8 cellular contexts compared by ENCODE assay signal in the genomic region with DNA sequence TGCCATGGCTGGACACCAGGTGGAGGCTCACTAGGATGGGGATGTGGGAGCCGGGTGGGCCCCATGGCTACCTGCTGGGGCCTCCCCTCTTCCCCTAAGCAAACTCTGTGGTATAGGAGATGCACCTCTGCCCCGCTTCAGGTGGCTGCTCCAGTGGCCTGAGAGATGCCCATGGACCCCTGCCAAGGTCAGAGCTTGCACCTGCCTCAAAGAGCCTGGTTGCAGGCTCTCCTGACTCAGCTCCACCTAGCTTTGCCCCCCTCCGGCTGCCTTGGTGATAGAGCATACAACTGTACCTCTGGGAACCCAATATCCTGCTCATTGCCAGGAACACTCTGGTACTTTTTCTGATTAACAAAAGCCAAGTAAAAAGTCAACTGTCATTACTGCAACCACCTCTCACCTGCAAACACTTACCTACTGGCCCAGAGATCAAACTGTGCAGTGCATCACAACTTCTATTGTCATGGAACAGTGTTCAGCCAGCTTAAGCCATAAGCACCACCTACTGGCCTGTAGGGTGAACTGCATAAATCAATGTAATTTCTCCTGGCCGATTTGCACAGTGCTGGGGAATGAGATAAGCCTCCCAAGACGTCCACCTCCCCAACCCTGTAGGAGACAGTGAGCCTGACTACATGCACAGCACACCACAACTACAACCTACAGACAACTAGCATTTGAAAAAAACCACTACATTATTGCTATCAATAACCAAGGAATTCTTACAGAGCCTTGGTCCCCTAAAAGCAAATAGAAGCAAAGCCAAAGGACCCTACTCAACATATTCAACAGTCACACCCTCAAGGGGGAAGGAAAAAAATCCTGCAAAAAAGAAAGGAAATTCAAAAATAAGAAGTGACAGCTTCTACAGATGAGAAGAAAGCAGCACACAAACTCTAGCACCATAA.
DNase-seq lines count a peak whose midpoint lies in the region; ATAC-seq, FAIRE-seq and TF ChIP-seq lines count a peak whose summit lies in the region.

No MANE protein-coding gene starts in this region.

- H3K9me1 ChIP-seq in K562 (ENCODE audit: control insufficient read depth, insufficient read depth, low read length), result no peaks in the 10 kb centered on the region

- H3K4me3 Mint-ChIP-seq in T-cell (no peak overlapping the region), immature natural killer cell (no peak overlapping the region)

- H3K4me2 ChIP-seq in K562 (ENCODE audit: insufficient read depth, low read length), result no peak overlapping the region

- H3K36me3 Mint-ChIP-seq in T-cell, result no peaks in the 10 kb centered on the region
- H3K36me3 Mint-ChIP-seq in immature natural killer cell, result no peaks in the 10 kb centered on the region

- 0% methylated on average over 5 of the region's 5 CpGs for WGBS in K562 (ENCODE audit: insufficient coverage, low coverage, missing lambda C conversion rate)

- no peaks in the 10 kb centered on the region for H3K4me1 ChIP-seq in K562 (replicated peaks in 1 of 2; ENCODE audit: control insufficient read depth in 2 of 2, insufficient read depth in 2 of 2, low read length in 2 of 2)

- DNase-seq in NCI-H748 (lab: John Stamatoyannopoulos, UW; ENCODE audit: unreplicated experiment), result peak; percentile 33
- DNase-seq in NCI-H748 treated with DMSO at 0.1 percent for 48 hours (lab: John Stamatoyannopoulos, UW), result no peak
- peak; percentile 65 for DNase-seq in HEK293T (ENCODE audit: extremely low spot score)
- DNase-seq in M059J (ENCODE audit: low read depth), result peak; percentile 37
- DNase-seq in T-cell, result peak in 32 of 34 experiments; percentile 6 to 48 (median 30)
- peak; percentile 21 to 55 (median 34) for DNase-seq in K562 (ENCODE audit: extremely low read depth in 1 of 4, low spot score in 3 of 4)
- peak; percentile 44 to 60 (median 54) for DNase-seq in immature natural killer cell
- peak; percentile 21 to 47 for DNase-seq in stimulated activated CD4-positive, alpha-beta T cell treated with anti-CD3 and anti-CD28 coated beads, Interleukin-2, amount 100 ng/mL, for 24 hours

- no peak overlapping the region for H2AFZ ChIP-seq in K562 (ENCODE audit: low read depth, low read length)

- peaks cover 0 to 11% (median 10%) of the 10 kb centered on the region in 3 donors for H3K9me3 Mint-ChIP-seq in T-cell
- H3K9me3 Mint-ChIP-seq in immature natural killer cell, result peaks cover 1 to 16% (median 7%) of the 10 kb centered on the region in 6 donors

- H3K79me2 ChIP-seq in K562 (ENCODE audit: control insufficient read depth, insufficient read depth, low read length), result no peaks in the 10 kb centered on the region

- intact Hi-C loops in K562 (cut with micrococcal nuclease), result loop anchor here (2.0 to 10.0 kb wide), 3 partner anchors 604 to 742 kb away; a partner anchor contains a TSS

- H3K27me3 ChIP-seq in K562 (ENCODE audit: control insufficient read depth in 2 of 2, insufficient read depth in 2 of 2, low read length in 2 of 2), result no peaks in the 10 kb centered on the region

- no peak overlapping the region for H3K9ac ChIP-seq in K562 (ENCODE audit: insufficient read depth in 1 of 2, low read depth in 2 of 2, low read length in 2 of 2)

- peak; percentile 51 to 65 (median 62) for TF ChIP-seq CTCF in K562 (IDR thresholded peaks at IDR 0.05 in 2 of 3, conservative IDR thresholded peaks at IDR 0.05 in 1 of 3; ENCODE audit: insufficient read depth in 2 of 3, low read depth in 1 of 3, low read length in 3 of 3)

- no peak overlapping the region for H3K4me3 ChIP-seq in K562

- CTCF ChIA-PET in HEK293T (lab: Yijun Ruan, JAX), result interaction anchor here (0.7 kb wide), 1 partner anchor 11 kb away, joined by 5 read pairs; no protein-coding TSS in a partner anchor
- CTCF ChIA-PET in T-cell (lab: Charles Lee), result interaction anchor here (0.6 to 4.0 kb wide), 13 partner anchors 12 to 743 kb away, joined by 3 to 27 read pairs (median 5); a partner anchor contains a TSS
- CTCF ChIA-PET in K562 (lab: Yijun Ruan, JAX; ENCODE audit: low intra/inter-chr PET ratio), result no interaction called here

- H3K36me3 ChIP-seq in K562 (ENCODE audit: control insufficient read depth, insufficient read depth, low read length), result no peaks in the 10 kb centered on the region

- H3K9me3 ChIP-seq in K562 (replicated peaks; ENCODE audit: control insufficient read depth, insufficient read depth, low read depth, low read length), result no peaks in the 10 kb centered on the region; the same call in 1 of the 2 replicates

- peak; percentile 84 for FAIRE-seq in K562 (lab: Jason Lieb, UNC)

- BruUV-seq in K562 (replicated peaks; lab: Mats Ljungman, UMichigan), result no TSS peak

- H3K4me1 Mint-ChIP-seq in T-cell, result peaks cover 0 to 7% (median 2%) of the 10 kb centered on the region in 3 donors
- H3K4me1 Mint-ChIP-seq in immature natural killer cell, result peaks cover 0 to 1% of the 10 kb centered on the region in 2 donors

- no peak overlapping the region for H3K27ac Mint-ChIP-seq in T-cell
- H3K27ac Mint-ChIP-seq in immature natural killer cell, result no peak overlapping the region

- ATAC-seq in T-cell (replicated peaks in 1 of 4) (peak; percentile 87 to 95 (median 90)), K562 (peak; percentile 92)

- peak; percentile 57 to 72 for TF ChIP-seq RAD21 in K562 (CRISPR knock-in tag; conservative IDR thresholded peaks at IDR 0.05 in 1 of 2, IDR thresholded peaks at IDR 0.05 in 1 of 2)

- in situ Hi-C loops in K562 (cut with MboI), result no loop called here

- H3K27me3 Mint-ChIP-seq in T-cell (peaks cover 4 to 6% of the 10 kb centered on the region in 2 donors), immature natural killer cell (ENCODE audit: low read depth in 3 of 3) (peaks cover 2 to 12% (median 4%) of the 10 kb centered on the region in 3 donors)

- no peaks in the 10 kb centered on the region for H4K20me1 ChIP-seq in K562 (replicated peaks; ENCODE audit: control insufficient read depth, insufficient read depth, low read length)

- no peak overlapping the region for H3K27ac ChIP-seq in K562 (ENCODE audit: extremely low read depth, low read depth, low read length)

- no peak for TF ChIP-seq EP300 in K562 (IDR thresholded peaks at IDR 0.05; ENCODE audit: low read length)

- POLR2A ChIA-PET in HEK293T (lab: Yijun Ruan, JAX), result no interaction called here
- POLR2A ChIA-PET in T-cell (lab: Charles Lee), result interaction anchor here in 1 of 2 donors (0.6 kb wide), 1 partner anchor 726 kb away, joined by 4 read pairs; no protein-coding TSS in a partner anchor
- POLR2A ChIA-PET in K562 (lab: Yijun Ruan, JAX), result interaction anchor here (0.9 kb wide), 1 partner anchor 20 kb away, joined by 3 read pairs; no protein-coding TSS in a partner anchor

- TF ChIP-seq POLR2A in K562 (conservative IDR thresholded peaks at IDR 0.05), result no peak

TF ChIP-seq in HEK293T, 16 proteins besides CTCF, POLR2A, EP300 and RAD21:
- TF ChIP-seq ARNT (IDR thresholded peaks at IDR 0.05), result no peak
- TF ChIP-seq ZNF384 (IDR thresholded peaks at IDR 0.05), result no peak
- TF ChIP-seq, protein P1, sequence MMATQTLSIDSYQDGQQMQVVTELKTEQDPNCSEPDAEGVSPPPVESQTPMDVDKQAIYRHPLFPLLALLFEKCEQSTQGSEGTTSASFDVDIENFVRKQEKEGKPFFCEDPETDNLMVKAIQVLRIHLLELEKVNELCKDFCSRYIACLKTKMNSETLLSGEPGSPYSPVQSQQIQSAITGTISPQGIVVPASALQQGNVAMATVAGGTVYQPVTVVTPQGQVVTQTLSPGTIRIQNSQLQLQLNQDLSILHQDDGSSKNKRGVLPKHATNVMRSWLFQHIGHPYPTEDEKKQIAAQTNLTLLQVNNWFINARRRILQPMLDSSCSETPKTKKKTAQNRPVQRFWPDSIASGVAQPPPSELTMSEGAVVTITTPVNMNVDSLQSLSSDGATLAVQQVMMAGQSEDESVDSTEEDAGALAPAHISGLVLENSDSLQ (IDR thresholded peaks at IDR 0.05), result no peak
- TF ChIP-seq FOXA1 (IDR thresholded peaks at IDR 0.05), result no peak
- no peak for TF ChIP-seq ELF4 (IDR thresholded peaks at IDR 0.05)
- no peak for TF ChIP-seq L3MBTL2 (conservative IDR thresholded peaks at IDR 0.05)
- no peak for TF ChIP-seq SP1 (IDR thresholded peaks at IDR 0.05)
- no peak for TF ChIP-seq LEF1 (IDR thresholded peaks at IDR 0.05; ENCODE audit: borderline replicate concordance)
- no peak for TF ChIP-seq FOXM1 (IDR thresholded peaks at IDR 0.05; ENCODE audit: borderline replicate concordance)
- no peak for TF ChIP-seq CTBP1 (IDR thresholded peaks at IDR 0.05; ENCODE audit: borderline replicate concordance)
- no peak for TF ChIP-seq NFRKB (IDR thresholded peaks at IDR 0.05)
- no peak for TF ChIP-seq TARDBP (IDR thresholded peaks at IDR 0.05)
- no peak for TF ChIP-seq BHLHE40 (IDR thresholded peaks at IDR 0.05; ENCODE audit: borderline replicate concordance)
- TF ChIP-seq SUZ12 (IDR thresholded peaks at IDR 0.05), result no peak
- TF ChIP-seq FOXK2 (IDR thresholded peaks at IDR 0.05), result no peak
- no peak for TF ChIP-seq HDGF (IDR thresholded peaks at IDR 0.05; ENCODE audit: borderline replicate concordance)

TF ChIP-seq in K562, 482 proteins besides CTCF, POLR2A, EP300 and RAD21:
- TF ChIP-seq KDM1A (IDR thresholded peaks at IDR 0.05) (0 out of 4 replicates have a peak, but pooled peaks of 1 of the 2 experiments have one; percentile 17), SMC3 (conservative IDR thresholded peaks at IDR 0.05; ENCODE audit: insufficient read depth, low read depth, low read length) (0 out of 2 replicates have a peak, but pooled peaks have one; percentile 40), STAG1 (CRISPR knock-in tag; IDR thresholded peaks at IDR 0.05; ENCODE audit: borderline replicate concordance) (peak; percentile 56; the same call in 1 of the 2 replicates), CHCHD3 (CRISPR knock-in tag; IDR thresholded peaks at IDR 0.05) (no peak), CBFA2T3 (IDR thresholded peaks at IDR 0.05) (peak; percentile 22; the same call in 1 of the 2 replicates)
- TF ChIP-seq, protein P2, sequence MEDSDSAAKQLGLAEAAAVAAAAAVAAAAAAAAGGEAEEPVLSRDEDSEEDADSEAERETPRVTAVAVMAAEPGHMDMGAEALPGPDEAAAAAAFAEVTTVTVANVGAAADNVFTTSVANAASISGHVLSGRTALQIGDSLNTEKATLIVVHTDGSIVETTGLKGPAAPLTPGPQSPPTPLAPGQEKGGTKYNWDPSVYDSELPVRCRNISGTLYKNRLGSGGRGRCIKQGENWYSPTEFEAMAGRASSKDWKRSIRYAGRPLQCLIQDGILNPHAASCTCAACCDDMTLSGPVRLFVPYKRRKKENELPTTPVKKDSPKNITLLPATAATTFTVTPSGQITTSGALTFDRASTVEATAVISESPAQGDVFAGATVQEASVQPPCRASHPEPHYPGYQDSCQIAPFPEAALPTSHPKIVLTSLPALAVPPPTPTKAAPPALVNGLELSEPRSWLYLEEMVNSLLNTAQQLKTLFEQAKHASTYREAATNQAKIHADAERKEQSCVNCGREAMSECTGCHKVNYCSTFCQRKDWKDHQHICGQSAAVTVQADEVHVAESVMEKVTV (CRISPR knock-in tag; IDR thresholded peaks at IDR 0.05), result 0 out of 2 replicates have a peak, but pooled peaks have one; percentile 23
TF ChIP-seq in K562: peak in this region for 5.
